In the genomic region with DNA sequence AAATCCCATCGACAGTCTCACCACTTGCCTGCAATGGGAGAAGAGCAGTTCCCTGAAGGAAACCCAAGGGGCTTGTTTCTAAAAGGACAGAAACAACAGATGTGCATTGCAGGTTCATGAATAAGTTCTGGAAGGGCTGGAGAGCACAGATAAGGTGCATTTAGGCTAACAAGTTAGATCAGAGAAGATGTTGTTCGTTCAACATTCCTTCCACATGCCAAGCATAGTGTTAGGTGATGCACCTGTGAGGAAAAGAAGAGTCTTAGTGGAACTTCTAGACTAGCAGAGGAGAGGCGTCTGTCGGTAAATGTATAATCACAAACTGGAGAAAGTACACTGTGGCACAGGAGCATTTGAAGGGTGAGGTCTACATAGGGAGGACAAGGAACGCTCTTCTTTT, we compare ENCODE assay signal across 35 cellular contexts.
"Had no signal": no experiment of that assay in that cellular context is flagged by ENCODE, and none has a peak within 500 bp of the region (broad histone marks: within the 10 kb centered on the region; RNA-seq: fewer than 3 reads in every experiment).

No MANE protein-coding gene starts in this region.

- H3K4me3 ChIP-seq: MG63 had no signal

- H3K4me2 ChIP-seq: KMS-11 had no signal

- DNase-seq: Karpas-422, Kasumi-1, KBM-7, KG1, MG63, MM.1S, MV-4-11, NCI-H1048, NCI-H1092, NCI-H1092 treated with DMSO at 0.1 percent for 48 hours, NCI-H1105, NCI-H1105 treated with DMSO at 0.1 percent for 48 hours, NCI-H1417, NCI-H1417 treated with DMSO at 0.1 percent for 48 hours, NCI-H1436, NCI-H1436 treated with DMSO at 0.1 percent for 48 hours, NCI-H146, NCI-H1694, NCI-H1694 treated with DMSO at 0.1 percent for 48 hours, NCI-H187, NCI-H187 treated with DMSO at 0.1 percent for 48 hours, NCI-H1930, NCI-H2029, NCI-H2029 treated with DMSO at 0.1 percent for 48 hours, NCI-H2081, NCI-H2081 treated with DMSO at 0.1 percent for 48 hours, NCI-H2107, NCI-H2171, NCI-H2171 treated with DMSO at 0.1 percent for 48 hours, NCI-H2227 treated with DMSO at 0.1 percent for 48 hours, NCI-H226, NCI-H345, NCI-H446, NCI-H446 treated with DMSO at 0.1 percent for 48 hours had no signal

- H3K9ac ChIP-seq: KMS-11 had no signal

- H3K27ac ChIP-seq: KMS-11 had no signal

- H3K27me3 ChIP-seq: MG63 had no signal
